8 cellular contexts compared by ENCODE assay signal in genomic region chr12:64759035-64759894, GRCh38. TPM values are rescaled to one million over a fixed set of nuclear protein-coding genes. Genes with fewer than 3 reads are reported as not detected.
A peak's percentile ranks its signal among the peaks of the same experiment; 100 is the strongest.
DNase-seq lines count a peak whose midpoint lies in the region; ATAC-seq, FAIRE-seq and TF ChIP-seq lines count a peak whose summit lies in the region.

Gene GNS, minus strand, starts transcription at chr12:64759406. Its CDS starts 130 bp downstream, at chr12:64759276.

- DNase-seq in AG09309 (ENCODE audit: low read depth) (peak; percentile 69), NCI-H460 (ENCODE audit: extremely low read depth, low read depth) (peak; percentile 90), cerebellum (ENCODE audit: low spot score) (peak; percentile 98), kidney (peak; percentile 99)
- peak; percentile 87 for DNase-seq in activated CD4-positive, alpha-beta T cell treated with anti-CD3 and anti-CD28 coated beads for 1 hour
- peak; percentile 97 for DNase-seq in stimulated activated CD4-positive, alpha-beta T cell treated with anti-CD3 and anti-CD28 coated beads, Interleukin-15, amount 100 ng/mL, for 24 hours

- peak within 1 kb of the TSS; percentile 90 to 94 for H3K27ac ChIP-seq in kidney (ENCODE audit: low read depth in 2 of 2, low read length in 2 of 2)

- intact Hi-C loops in kidney (cut with DNase I), result no loop called here

- no peaks in the 10 kb centered on the region for H3K9me3 ChIP-seq in kidney (ENCODE audit: control insufficient read depth in 1 of 2, low read length in 2 of 2)

- peaks cover 7 to 14% of the 10 kb centered on the region in 2 donors for H3K4me1 ChIP-seq in kidney (ENCODE audit: control insufficient read depth in 1 of 2, insufficient read depth in 1 of 2, low read depth in 1 of 2, low read length in 2 of 2)

- H3K36me3 ChIP-seq in kidney (ENCODE audit: control insufficient read depth in 1 of 2, insufficient read depth in 2 of 2, low read length in 2 of 2), result no peaks in the 10 kb centered on the region

- FAIRE-seq in kidney (lab: Jason Lieb, UNC), result peak; percentile 82

- H3K4me3 ChIP-seq in AG09309 (ENCODE audit: control insufficient read depth, low read depth, low read length) (peak within 1 kb of the TSS; percentile 67), kidney (ENCODE audit: low read length in 2 of 2) (peak within 1 kb of the TSS; percentile 95 to 99)

- TF ChIP-seq CTCF in AG09309 (IDR thresholded peaks at IDR 0.05; ENCODE audit: control insufficient read depth, insufficient read depth, low read depth, low read length, missing control alignments) (no peak), kidney (IDR thresholded peaks at IDR 0.05; ENCODE audit: borderline replicate concordance, extremely low read depth, insufficient read depth) (no peak)

- ATAC-seq in GM19025 (IDR thresholded peaks at IDR 0.05; ENCODE audit: low read depth, unreplicated experiment), result peak; percentile 74
- ATAC-seq in HG03354 (IDR thresholded peaks at IDR 0.05; ENCODE audit: poor library complexity, severe bottlenecking, unreplicated experiment), result peak; percentile 80

- peak within 1 kb of the TSS; percentile 81 to 86 for H3K9ac ChIP-seq in kidney (ENCODE audit: low read length in 2 of 2)

RNA-seq across cellular contexts. Expression of gene GNS, which starts in this region (rescaled TPM):
- total RNA-seq in NCI-H460 (2014; rRNA removed; shearing (Covaris generic)), result 127 and 139 TPM in 2 replicates
- polyA plus RNA-seq in NCI-H460 (2014; cell fraction: nucleus; rRNA removed), result 60.9 and 85.3 TPM in 2 replicates
- total RNA-seq in cerebellum (49.3 TPM), kidney (215 TPM)
- 108 TPM for polyA plus RNA-seq in kidney (ENCODE audit: insufficient read depth, low read depth, low replicate concordance)

Comparison
In these comparisons a context has a peak if more than half of its experiments do, and no peak if none do; other contexts are left out.
1. Peak in every context shown above with its lines: DNase-seq, ATAC-seq, H3K4me3 ChIP-seq and H3K27ac ChIP-seq.